ENCODE assay signal across 8 cellular contexts in the genomic region with DNA sequence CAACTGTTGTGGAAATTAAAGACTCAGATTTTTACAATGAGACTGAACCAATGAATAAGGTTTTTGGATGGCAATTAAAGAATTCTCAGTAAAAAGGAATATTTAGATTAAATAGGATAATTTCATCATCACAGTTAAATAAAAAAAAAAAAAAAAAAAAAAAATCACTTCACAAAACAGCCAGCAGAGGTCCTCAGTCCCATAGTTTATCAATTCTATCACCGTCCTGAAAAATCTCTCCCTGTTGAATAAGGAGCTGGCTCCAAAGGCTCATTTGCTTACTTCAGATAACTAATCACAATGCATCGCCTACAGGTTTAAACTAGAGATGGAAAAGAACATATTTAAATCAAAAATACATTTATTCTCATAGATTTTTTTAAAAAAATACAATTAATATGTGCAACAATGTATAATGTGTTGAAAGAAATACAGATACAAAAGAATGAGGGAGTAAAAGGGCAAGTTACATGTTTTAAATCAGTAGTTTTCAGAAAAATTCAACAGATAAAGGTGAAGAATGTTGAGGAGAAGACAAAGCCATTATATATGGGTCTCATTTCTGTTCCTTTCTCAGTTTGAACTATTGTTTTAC.
DNase-seq lines count a peak whose midpoint lies in the region; ATAC-seq and TF ChIP-seq lines count a peak whose summit lies in the region.

No MANE protein-coding gene starts in this region.

- DNase-seq in BE2C (peak; percentile 19), NCI-H2227 treated with DMSO at 0.1 percent for 48 hours (lab: John Stamatoyannopoulos, UW) (peak; percentile 3), body of pancreas (no peak), left colon (no peak)
- DNase-seq in stimulated activated CD4-positive, alpha-beta T cell treated with anti-CD3 and anti-CD28 coated beads, Interleukin-2, amount 100 ng/mL, for 48 hours: no peak
- DNase-seq in stimulated activated CD4-positive, alpha-beta T cell treated with anti-CD3 and anti-CD28 coated beads, Interleukin-15, amount 100 ng/mL, for 24 hours: no peak

- H3K4me3 ChIP-seq in BE2C (ENCODE audit: low read depth, low read length): no peak overlapping the region
- no peak overlapping the region for H3K4me3 ChIP-seq in body of pancreas

- H3K9me3 ChIP-seq in BE2C (no peaks in the 10 kb centered on the region), body of pancreas (no peaks in the 10 kb centered on the region)

- TF ChIP-seq CTCF in BE2C (IDR thresholded peaks at IDR 0.05; ENCODE audit: low read depth, low read length) (peak; percentile 75), body of pancreas (IDR thresholded peaks at IDR 0.05) (peak; percentile 13 to 74 (median 56))

- no peak for TF ChIP-seq POLR2A in body of pancreas (IDR thresholded peaks at IDR 0.05)

- no peaks in the 10 kb centered on the region for H3K36me3 ChIP-seq in BE2C
- H3K36me3 ChIP-seq in body of pancreas (replicated peaks in 1 of 2; ENCODE audit: insufficient read depth in 1 of 2, low read depth in 2 of 2): no peaks in the 10 kb centered on the region

- intact Hi-C loops in body of pancreas (cut with DNase I) (no loop called here), left colon (cut with DNase I, micrococcal nuclease) (no loop called here)

- H3K27me3 ChIP-seq in BE2C (no peaks in the 10 kb centered on the region), body of pancreas (no peaks in the 10 kb centered on the region)

- H3K4me1 ChIP-seq in BE2C: no peaks in the 10 kb centered on the region
- no peaks in the 10 kb centered on the region for H3K4me1 ChIP-seq in body of pancreas

- peak; percentile 44 for ATAC-seq in GM21786 (IDR thresholded peaks at IDR 0.05; ENCODE audit: unreplicated experiment)
- peak; percentile 53 for ATAC-seq in body of pancreas
- ATAC-seq in left colon: peak; percentile 37
- ATAC-seq in GM21360 (IDR thresholded peaks at IDR 0.05; ENCODE audit: unreplicated experiment): no peak

- H3K27ac ChIP-seq in body of pancreas: no peak overlapping the region

- WGBS in body of pancreas, 2 donors: 1 to 2% methylated on average over 2 of the region's 2 CpGs

Comparison
In these comparisons a context has a peak if more than half of its experiments do, and no peak if none do; other contexts are left out.
1. DNase-seq: peak in BE2C (single experiment) and NCI-H2227 treated with DMSO at 0.1 percent for 48 hours (single experiment); none in body of pancreas (0 of 4), left colon (0 of 2), stimulated activated CD4-positive, alpha-beta T cell treated with anti-CD3 and anti-CD28 coated beads, Interleukin-2, amount 100 ng/mL, for 48 hours (0 of 2) and stimulated activated CD4-positive, alpha-beta T cell treated with anti-CD3 and anti-CD28 coated beads, Interleukin-15, amount 100 ng/mL, for 24 hours (single experiment).